ENCODE assay signal across 26 cellular contexts in the genomic region with DNA sequence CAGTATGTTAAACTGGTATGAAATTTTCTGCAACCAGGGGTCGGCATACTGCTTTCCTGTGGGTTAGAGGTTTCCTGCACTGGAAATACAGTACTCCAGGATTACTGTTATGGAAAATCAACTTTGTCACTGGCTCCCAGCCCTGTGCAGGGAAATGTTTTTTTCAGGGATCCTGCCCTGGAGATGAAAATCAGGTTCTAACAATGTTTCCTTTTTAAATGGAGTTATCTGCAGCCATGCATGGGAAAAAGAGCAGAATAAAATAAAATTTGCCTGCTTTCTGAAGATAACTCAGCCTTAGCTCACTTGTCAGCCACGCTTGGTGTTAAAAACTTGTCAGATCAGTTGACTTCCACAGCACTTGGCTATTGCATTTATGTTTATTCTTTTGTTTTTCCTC.
"Had no signal": no experiment of that assay in that cellular context is flagged by ENCODE, and none has a peak within 500 bp of the region (broad histone marks: within the 10 kb centered on the region; RNA-seq: fewer than 3 reads in every experiment).

No MANE protein-coding gene starts in this region.

- H3K4me1 ChIP-seq: stomach, suprapubic skin, testis, thyroid gland, tibial artery, tibial nerve, transverse colon, upper lobe of left lung, upper lobe of right lung, uterus, vagina had no signal

- H3K4me3 ChIP-seq: stomach, suprapubic skin, testis, thoracic aorta, thyroid gland, tibial artery, tibial nerve, transverse colon, upper lobe of left lung, upper lobe of right lung, uterus, vagina had no signal

- DNase-seq: stimulated activated CD4-positive, alpha-beta T cell treated with anti-CD3 and anti-CD28 coated beads, Interleukin-2, amount 100 ng/mL, for 48 hours; stimulated activated CD4-positive, alpha-beta T cell treated with anti-CD3 and anti-CD28 coated beads, Interleukin-4, amount 100 ng/mL, for 1 hour; stimulated activated CD4-positive, alpha-beta T cell treated with anti-CD3 and anti-CD28 coated beads, Interleukin-4, amount 100 ng/mL, for 24 hours; stimulated activated CD4-positive, alpha-beta T cell treated with anti-CD3 and anti-CD28 coated beads, Interleukin-4, amount 100 ng/mL, for 4 hours; stimulated activated CD8-positive, alpha-beta memory T cell treated with anti-CD3 and anti-CD28 coated beads, Interleukin-4, amount 100 ng/mL, for 48 hours; stimulated activated naive B cell treated with anti-CD40 and anti-IgM and Interleukin-4, amounts not matched to agents 10 μg/mL and 1 μg/mL and 100 μg/mL, for 72 hours; stimulated activated naive CD4-positive, alpha-beta T cell; stimulated activated naive CD4-positive, alpha-beta T cell treated with Interleukin-2 at 50 U/mL for 16 hours; stimulated activated naive CD8-positive, alpha-beta T cell treated with anti-CD3 and anti-CD28 coated beads, Interleukin-15, amount 100 ng/mL, for 72 hours; stimulated activated naive CD8-positive, alpha-beta T cell treated with anti-CD3 and anti-CD28 coated beads, Interleukin-15, Interleukin-2, amounts not matched to agents 100 U/mL and 50 U/mL, for 24 hours; stomach; substantia nigra; testis; thyroid gland; tibial artery; transverse colon; trophoblast cell; upper lobe of left lung; upper lobe of right lung; uterus had no signal

- H3K9me3 ChIP-seq: stomach, suprapubic skin, testis, thoracic aorta, thyroid gland, tibial artery, tibial nerve, transverse colon, upper lobe of left lung, upper lobe of right lung, uterus, vagina had no signal

- H3K27me3 ChIP-seq: stomach, suprapubic skin, testis, thyroid gland, tibial artery, tibial nerve, transverse colon, upper lobe of left lung, upper lobe of right lung, uterus, vagina had no signal

- ATAC-seq: stimulated activated effector memory CD8-positive, alpha-beta T cell treated with anti-CD3 and anti-CD28 coated beads, Interleukin-12 subunit alpha, Interleukin-12 subunit beta, amount 100 ng/mL, for 72 hours; stimulated activated memory B cell treated with anti-CD40 and anti-IgM and Interleukin-4, amounts not matched to agents 10 μg/mL and 1 μg/mL and 100 μg/mL, for 72 hours; stimulated activated naive B cell treated with anti-CD40 and anti-IgM and Interleukin-4, amounts not matched to agents 10 μg/mL and 1 μg/mL and 100 μg/mL, for 72 hours; stimulated activated naive CD8-positive, alpha-beta T cell treated with anti-CD3 and anti-CD28 coated beads, Interleukin-15, amount 100 ng/mL, for 72 hours; stimulated activated naive CD8-positive, alpha-beta T cell treated with anti-CD3 and anti-CD28 coated beads, Interleukin-15, Interleukin-2, amounts not matched to agents 100 U/mL and 50 U/mL, for 24 hours; upper lobe of right lung had no signal

- H3K36me3 ChIP-seq: stomach, suprapubic skin, thoracic aorta, thyroid gland, tibial artery, tibial nerve, transverse colon, upper lobe of left lung, upper lobe of right lung, uterus, vagina had no signal

- H3K27ac ChIP-seq: stomach, suprapubic skin, testis, thoracic aorta, thyroid gland, tibial artery, tibial nerve, transverse colon, upper lobe of left lung, upper lobe of right lung, uterus, vagina had no signal
